Comparison of ENCODE assay signal across 37 cellular contexts in genomic region chr7:95766086-95766485, GRCh38. TPM values are rescaled to one million over a fixed set of nuclear protein-coding genes. Genes with fewer than 3 reads are reported as not detected.
"Had no signal": no experiment of that assay in that cellular context is flagged by ENCODE, and none has a peak within 500 bp of the region (broad histone marks: within the 10 kb centered on the region; RNA-seq: fewer than 3 reads in every experiment).

No MANE protein-coding gene starts in this region.

- H3K27me3 ChIP-seq: ascending aorta, cardiac muscle cell had no signal

- H3K9me3 ChIP-seq: ascending aorta had no signal

- FAIRE-seq: TTC549 had no signal

- H3K4me1 ChIP-seq: ascending aorta had no signal

- DNase-seq: activated B cell treated with CpG ODN at 0.5 μM for 24 hours; activated CD4-positive, alpha-beta memory T cell treated with anti-CD3 and anti-CD28 coated beads for 36 hours; activated CD4-positive, alpha-beta T cell treated with anti-CD3 and anti-CD28 coated beads for 4 hours; activated CD4-positive, alpha-beta T cell treated with anti-CD3 and anti-CD28 coated beads, Interleukin-2, amount 10 ng/mL, durations not matched to agents 24 days and 14 days; activated CD4-positive, alpha-beta T cell treated with anti-CD3 and anti-CD28 coated beads, Interleukin-2, amount 50 U/mL, for 1 hour; activated CD4-positive, alpha-beta T cell treated with anti-CD3 and anti-CD28 coated beads, Interleukin-2, amount 50 U/mL, for 4 hours; activated CD4-positive, CD25-positive, alpha-beta regulatory T cell treated with anti-CD3 and anti-CD28 coated beads, Interleukin-2, amount 50 U/mL, for 72 hours; activated CD8-positive, alpha-beta memory T cell treated with anti-CD3 and anti-CD28 coated beads, Interleukin-2, amount 50 U/mL, for 4 hours; activated CD8-positive, alpha-beta T cell treated with anti-CD3 and anti-CD28 coated beads for 36 hours; activated effector memory CD4-positive, alpha-beta T cell treated with Interleukin-2 at 50 U/mL for 16 hours; activated gamma-delta T cell; activated naive CD4-positive, alpha-beta T cell treated with anti-CD3 and anti-CD28 coated beads, Interleukin-2, amount 10 ng/mL, durations not matched to agents 7 days and 5 days; activated naive CD4-positive, alpha-beta T cell treated with Interleukin-2 at 50 U/mL for 16 hours; activated naive CD8-positive, alpha-beta T cell treated with anti-CD3 and anti-CD28 coated beads, Interleukin-2, amount 10 ng/mL, durations not matched to agents 7 days and 5 days; activated naive CD8-positive, alpha-beta T cell treated with anti-CD3 and anti-CD28 coated beads, Interleukin-2, amount 50 U/mL, for 24 hours; activated T-cell treated with anti-CD3 and anti-CD28 coated beads for 4 hours; activated T-cell treated with anti-CD3 and anti-CD28 coated beads, Interleukin-2, amount 50 U/mL, for 1 hour; activated T-cell treated with anti-CD3 and anti-CD28 coated beads, Interleukin-2, amount 50 U/mL, for 48 hours; amygdala; anterior cingulate cortex; caudate nucleus; cerebellar nuclear complex; T-helper 1 cell; T-helper 2 cell; T-helper 9 cell had no signal

- H3K4me3 Mint-ChIP-seq: activated B cell treated with CpG ODN at 0.5 μM for 24 hours; activated CD4-positive, alpha-beta memory T cell treated with anti-CD3 and anti-CD28 coated beads for 36 hours; activated CD4-positive, alpha-beta T cell treated with anti-CD3 and anti-CD28 coated beads, Interleukin-2, amount 10 ng/mL, durations not matched to agents 24 days and 14 days; activated CD8-positive, alpha-beta T cell treated with anti-CD3 and anti-CD28 coated beads for 36 hours; activated naive CD4-positive, alpha-beta T cell treated with anti-CD3 and anti-CD28 coated beads, Interleukin-2, amount 10 ng/mL, durations not matched to agents 7 days and 5 days; activated naive CD4-positive, alpha-beta T cell treated with anti-CD3 and anti-CD28 coated beads, Interleukin-2, amount 50 U/mL, for 24 hours; activated naive CD8-positive, alpha-beta T cell; activated naive CD8-positive, alpha-beta T cell treated with anti-CD3 and anti-CD28 coated beads, Interleukin-2, amount 10 ng/mL, durations not matched to agents 7 days and 5 days; activated naive CD8-positive, alpha-beta T cell treated with anti-CD3 and anti-CD28 coated beads, Interleukin-2, amount 50 U/mL, for 24 hours; brain; central memory CD8-positive, alpha-beta T cell; T-helper 1 cell treated with Interleukin-12 subunit alpha and Interleukin-12 subunit beta and Interleukin-4 antibody, amounts not matched to agents 30 μg/mL and 1 μg/mL, for 36 hours; T-helper 2 cell treated with Interferon-gamma antibody and Interleukin-4, amounts not matched to agents 5 μg/mL and 100 μg/mL, for 36 hours had no signal

- H3K27ac Mint-ChIP-seq: activated B cell treated with CpG ODN at 0.5 μM for 24 hours; activated CD4-positive, alpha-beta memory T cell treated with anti-CD3 and anti-CD28 coated beads for 36 hours; activated CD4-positive, alpha-beta T cell treated with anti-CD3 and anti-CD28 coated beads, Interleukin-2, amount 10 ng/mL, durations not matched to agents 24 days and 14 days; activated CD8-positive, alpha-beta T cell treated with anti-CD3 and anti-CD28 coated beads for 36 hours; activated naive CD4-positive, alpha-beta T cell treated with anti-CD3 and anti-CD28 coated beads, Interleukin-2, amount 10 ng/mL, durations not matched to agents 7 days and 5 days; activated naive CD4-positive, alpha-beta T cell treated with anti-CD3 and anti-CD28 coated beads, Interleukin-2, amount 50 U/mL, for 24 hours; activated naive CD8-positive, alpha-beta T cell; activated naive CD8-positive, alpha-beta T cell treated with anti-CD3 and anti-CD28 coated beads, Interleukin-2, amount 10 ng/mL, durations not matched to agents 7 days and 5 days; activated naive CD8-positive, alpha-beta T cell treated with anti-CD3 and anti-CD28 coated beads, Interleukin-2, amount 50 U/mL, for 24 hours; activated T-helper 2 cell treated with anti-CD3 and anti-CD28 coated beads, Interferon-gamma antibody, Interleukin-2, Interleukin-4, amounts not matched to agents 10 μg/mL and 5 μg/mL and 100 μg/mL, durations not matched to agents 14 hours and 24 hours and 36 hours; brain; T-helper 1 cell treated with Interleukin-12 subunit alpha and Interleukin-12 subunit beta and Interleukin-4 antibody, amounts not matched to agents 30 μg/mL and 1 μg/mL, for 36 hours; T-helper 2 cell treated with Interferon-gamma antibody and Interleukin-4, amounts not matched to agents 5 μg/mL and 100 μg/mL, for 36 hours had no signal

- H3K9me3 Mint-ChIP-seq: activated B cell treated with CpG ODN at 0.5 μM for 24 hours; activated CD4-positive, alpha-beta memory T cell treated with anti-CD3 and anti-CD28 coated beads for 36 hours; activated CD4-positive, alpha-beta T cell treated with anti-CD3 and anti-CD28 coated beads, Interleukin-2, amount 10 ng/mL, durations not matched to agents 24 days and 14 days; activated CD8-positive, alpha-beta T cell treated with anti-CD3 and anti-CD28 coated beads for 36 hours; activated naive CD4-positive, alpha-beta T cell treated with anti-CD3 and anti-CD28 coated beads, Interleukin-2, amount 10 ng/mL, durations not matched to agents 7 days and 5 days; activated naive CD4-positive, alpha-beta T cell treated with anti-CD3 and anti-CD28 coated beads, Interleukin-2, amount 50 U/mL, for 24 hours; activated naive CD8-positive, alpha-beta T cell treated with anti-CD3 and anti-CD28 coated beads, Interleukin-2, amount 10 ng/mL, durations not matched to agents 7 days and 5 days; activated naive CD8-positive, alpha-beta T cell treated with anti-CD3 and anti-CD28 coated beads, Interleukin-2, amount 50 U/mL, for 24 hours; activated T-helper 2 cell treated with anti-CD3 and anti-CD28 coated beads, Interferon-gamma antibody, Interleukin-2, Interleukin-4, amounts not matched to agents 10 μg/mL and 5 μg/mL and 100 μg/mL, durations not matched to agents 14 hours and 24 hours and 36 hours; central memory CD8-positive, alpha-beta T cell; T-helper 1 cell treated with Interleukin-12 subunit alpha and Interleukin-12 subunit beta and Interleukin-4 antibody, amounts not matched to agents 30 μg/mL and 1 μg/mL, for 36 hours; T-helper 2 cell treated with Interferon-gamma antibody and Interleukin-4, amounts not matched to agents 5 μg/mL and 100 μg/mL, for 36 hours had no signal

- H3K27ac ChIP-seq: ascending aorta, cardiac muscle cell, VCaP had no signal

- H3K36me3 ChIP-seq: ascending aorta, cardiac muscle cell had no signal

- H3K27me3 Mint-ChIP-seq: activated B cell treated with CpG ODN at 0.5 μM for 24 hours; activated naive CD4-positive, alpha-beta T cell treated with anti-CD3 and anti-CD28 coated beads, Interleukin-2, amount 50 U/mL, for 24 hours had no signal

- H3K36me3 Mint-ChIP-seq: activated CD4-positive, alpha-beta memory T cell treated with anti-CD3 and anti-CD28 coated beads for 36 hours; activated naive CD4-positive, alpha-beta T cell treated with anti-CD3 and anti-CD28 coated beads, Interleukin-2, amount 10 ng/mL, durations not matched to agents 7 days and 5 days; activated naive CD4-positive, alpha-beta T cell treated with anti-CD3 and anti-CD28 coated beads, Interleukin-2, amount 50 U/mL, for 24 hours; activated naive CD8-positive, alpha-beta T cell; activated naive CD8-positive, alpha-beta T cell treated with anti-CD3 and anti-CD28 coated beads, Interleukin-2, amount 10 ng/mL, durations not matched to agents 7 days and 5 days; brain had no signal

- H3K4me1 Mint-ChIP-seq: activated B cell treated with CpG ODN at 0.5 μM for 24 hours; activated CD4-positive, alpha-beta T cell treated with anti-CD3 and anti-CD28 coated beads, Interleukin-2, amount 10 ng/mL, durations not matched to agents 24 days and 14 days; activated naive CD4-positive, alpha-beta T cell treated with anti-CD3 and anti-CD28 coated beads, Interleukin-2, amount 10 ng/mL, durations not matched to agents 7 days and 5 days; activated naive CD4-positive, alpha-beta T cell treated with anti-CD3 and anti-CD28 coated beads, Interleukin-2, amount 50 U/mL, for 24 hours; activated naive CD8-positive, alpha-beta T cell treated with anti-CD3 and anti-CD28 coated beads, Interleukin-2, amount 10 ng/mL, durations not matched to agents 7 days and 5 days; activated naive CD8-positive, alpha-beta T cell treated with anti-CD3 and anti-CD28 coated beads, Interleukin-2, amount 50 U/mL, for 24 hours; brain; central memory CD8-positive, alpha-beta T cell had no signal

- ATAC-seq: activated CD8-positive, alpha-beta T cell treated with anti-CD3 and anti-CD28 coated beads for 36 hours; activated naive CD8-positive, alpha-beta T cell treated with anti-CD3 and anti-CD28 coated beads, Interleukin-2, amount 50 U/mL, for 24 hours had no signal

- H3K4me3 ChIP-seq: ascending aorta, cardiac muscle cell had no signal

RNA-seq across cellular contexts. Expression of gene DYNC1I1, which starts 6.3 kb away (rescaled TPM):
- total RNA-seq: activated B cell treated with CpG ODN at 0.5 μM for 24 hours; activated CD4-positive, alpha-beta memory T cell treated with anti-CD3 and anti-CD28 coated beads for 36 hours; activated CD4-positive, alpha-beta T cell treated with anti-CD3 and anti-CD28 coated beads, Interleukin-2, amount 10 ng/mL, durations not matched to agents 24 days and 14 days; activated CD8-positive, alpha-beta memory T cell treated with anti-CD3 and anti-CD28 coated beads for 36 hours; activated CD8-positive, alpha-beta T cell treated with anti-CD3 and anti-CD28 coated beads for 36 hours; activated naive CD8-positive, alpha-beta T cell treated with anti-CD3 and anti-CD28 coated beads, Interleukin-2, amount 10 ng/mL, durations not matched to agents 7 days and 5 days; activated T-helper 2 cell treated with anti-CD3 and anti-CD28 coated beads, Interferon-gamma antibody, Interleukin-2, Interleukin-4, amounts not matched to agents 10 μg/mL and 5 μg/mL and 100 μg/mL, durations not matched to agents 14 hours and 24 hours and 36 hours had no signal
